Comparison of ENCODE assay signal across 9 cellular contexts in genomic region chr20:49268600-49269365, GRCh38. TPM values are rescaled to one million over a fixed set of nuclear protein-coding genes. Genes with fewer than 3 reads are reported as not detected.
DNase-seq lines count a peak whose midpoint lies in the region; ATAC-seq, FAIRE-seq and TF ChIP-seq lines count a peak whose summit lies in the region.
"Had no signal": no experiment of that assay in that cellular context is flagged by ENCODE, and none has a peak within 500 bp of the region (broad histone marks: within the 10 kb centered on the region; RNA-seq: fewer than 3 reads in every experiment).

No MANE protein-coding gene starts in this region.

- no peak overlapping the region for H3K9ac ChIP-seq in SK-N-SH

- CTCF ChIA-PET in A549 (lab: Yijun Ruan, JAX) (interaction anchor here (1.0 to 1.1 kb wide), 2 partner anchors 21 to 52 kb away, joined by 3 read pairs; no protein-coding TSS in a partner anchor), SK-N-SH (lab: Yijun Ruan, JAX) (interaction anchor here (0.7 to 1.4 kb wide), 4 partner anchors 23 to 273 kb away, joined by 3 to 7 read pairs (median 3); no protein-coding TSS in a partner anchor)

- H3K27me3 ChIP-seq in SK-N-SH (ENCODE audit: insufficient read depth) (no peaks in the 10 kb centered on the region), spleen (replicated peaks in 1 of 7) (no peaks in the 10 kb centered on the region)

- no peak overlapping the region for H2AFZ ChIP-seq in SK-N-SH (ENCODE audit: low read depth)

- no peaks in the 10 kb centered on the region for H3K9me2 ChIP-seq in SK-N-SH

- no peak overlapping the region for H3K4me3 ChIP-seq in A549
- no peak overlapping the region for H3K4me3 ChIP-seq in SK-N-SH (ENCODE audit: low read depth in 2 of 2, low read length in 1 of 2)
- no peak overlapping the region for H3K4me3 ChIP-seq in fibroblast of mammary gland (ENCODE audit: control insufficient read depth, low read depth, low read length)
- H3K4me3 ChIP-seq in spleen: peak overlapping the region in 4 of 8 donors; percentile 9 to 59 (median 19)

- no peak for TF ChIP-seq CTCF in A549 (IDR thresholded peaks at IDR 0.05)
- TF ChIP-seq CTCF in SK-N-SH (IDR thresholded peaks at IDR 0.05): 0 out of 2 replicates have a peak, but pooled peaks have one; percentile 7
- TF ChIP-seq CTCF in fibroblast of mammary gland (conservative IDR thresholded peaks at IDR 0.05; ENCODE audit: control insufficient read depth, insufficient read depth, low read depth, low read length): no peak
- no peak for TF ChIP-seq CTCF in spleen (IDR thresholded peaks at IDR 0.05 in 8 of 11, conservative IDR thresholded peaks at IDR 0.05 in 3 of 11)

- FAIRE-seq in A549 (lab: Jason Lieb, UNC): no peak

- TF ChIP-seq EP300 in A549 (IDR thresholded peaks at IDR 0.05) (no peak), SK-N-SH (IDR thresholded peaks at IDR 0.05; ENCODE audit: borderline replicate concordance in 1 of 2, low read depth in 1 of 2, low read length in 1 of 2) (0 out of 4 replicates have a peak, but pooled peaks of 1 of the 2 experiments have one; percentile 16)

- TF ChIP-seq POLR2A in A549 (IDR thresholded peaks at IDR 0.05; ENCODE audit: low read length) (no peak), spleen (IDR thresholded peaks at IDR 0.05) (no peak)

- H3K79me2 ChIP-seq in SK-N-SH (ENCODE audit: insufficient read depth): peaks cover 99% of the 10 kb centered on the region

- peaks cover 56 to 85% of the 10 kb centered on the region in 2 experiments for H3K36me3 ChIP-seq in SK-N-SH (replicated peaks in 1 of 2; ENCODE audit: control insufficient read depth in 1 of 2, insufficient read depth in 2 of 2, low read length in 1 of 2)
- peaks cover 6 to 96% (median 70%) of the 10 kb centered on the region in 6 donors for H3K36me3 ChIP-seq in spleen

- ATAC-seq in A549 (no peak), GM18498 (IDR thresholded peaks at IDR 0.05; ENCODE audit: unreplicated experiment) (peak; percentile 33), GM21526 (IDR thresholded peaks at IDR 0.05; ENCODE audit: low FRiP score, unreplicated experiment) (no peak), GM21515 (IDR thresholded peaks at IDR 0.05; ENCODE audit: unreplicated experiment) (no peak)

- H3K9me3 ChIP-seq in A549 (no peaks in the 10 kb centered on the region), SK-N-SH (no peaks in the 10 kb centered on the region), spleen (no peaks in the 10 kb centered on the region)

- H3K27ac ChIP-seq in A549: no peak overlapping the region
- H3K27ac ChIP-seq in SK-N-SH (ENCODE audit: low read depth in 2 of 2, low read length in 1 of 2): peak overlapping the region in 1 of 2 experiments; percentile 47; a peak in 2 of 4 replicates
- peak overlapping the region in 1 of 8 donors; percentile 70 for H3K27ac ChIP-seq in spleen

- POLR2A ChIA-PET in A549 (lab: Yijun Ruan, JAX) (no interaction called here), SK-N-SH (lab: Yijun Ruan, JAX) (no interaction called here)

- peaks cover 56% of the 10 kb centered on the region for H4K20me1 ChIP-seq in SK-N-SH (ENCODE audit: insufficient read depth)

- H3K4me1 ChIP-seq in A549 (no peaks in the 10 kb centered on the region), SK-N-SH (ENCODE audit: control insufficient read depth in 1 of 2, insufficient read depth in 2 of 2, low read depth in 1 of 2, low read length in 1 of 2) (no peaks in the 10 kb centered on the region), spleen (peaks cover 39 to 88% (median 77%) of the 10 kb centered on the region in 6 donors)

- H3F3A ChIP-seq in SK-N-SH (replicated peaks; ENCODE audit: insufficient read depth): peaks cover 11% of the 10 kb centered on the region

- intact Hi-C loops in spleen (cut with DNase I; ENCODE audit: low total_unique reads): no loop called here

- H3K4me2 ChIP-seq in A549 (no peak overlapping the region), SK-N-SH (peak overlapping the region; percentile 0; the same call in 1 of the 2 replicates)

- TF ChIP-seq RAD21 in A549 (conservative IDR thresholded peaks at IDR 0.05 in 1 of 2, IDR thresholded peaks at IDR 0.05 in 1 of 2) (no peak), SK-N-SH (IDR thresholded peaks at IDR 0.05; ENCODE audit: low read length) (no peak)

- no peak for DNase-seq in A549 (ENCODE audit: low read depth in 1 of 2, low spot score in 1 of 2)
- no peak for DNase-seq in SK-N-SH
- peak; percentile 74 for DNase-seq in fibroblast of mammary gland (ENCODE audit: low read depth)
- no peak for DNase-seq in spleen
- DNase-seq in glomerular visceral epithelial cell (ENCODE audit: extremely low spot score): no peak
- DNase-seq: activated CD4-positive, alpha-beta T cell treated with anti-CD3 and anti-CD28 coated beads for 1 hour had no signal

- 91% methylated on average over 1 of the region's 1 CpG for WGBS in A549 (ENCODE audit: missing lambda C conversion rate)
- WGBS in SK-N-SH (ENCODE audit: low lambda C conversion rate): 94% methylated on average over 1 of the region's 1 CpG
- 94 to 100% (median 97%) methylated on average over 1 of the region's 1 CpG for WGBS in spleen, 5 donors

TF ChIP-seq in A549, 52 proteins besides CTCF, POLR2A, EP300 and RAD21 (continues in another document):
- TF ChIP-seq KDM1A (IDR thresholded peaks at IDR 0.05; ENCODE audit: low read depth): peak; percentile 84; the same call in 1 of the 2 replicates
- no peak for TF ChIP-seq MAZ (IDR thresholded peaks at IDR 0.05; ENCODE audit: borderline replicate concordance, low read depth, low read length)

TF ChIP-seq in SK-N-SH, 30 proteins besides CTCF, POLR2A, EP300 and RAD21:
- TF ChIP-seq MXI1 (IDR thresholded peaks at IDR 0.05; ENCODE audit: low read depth, low read length) (no peak), PBX3 (IDR thresholded peaks at IDR 0.05) (peak; percentile 15; the same call in 1 of the 2 replicates), EZH2phosphoT487 (IDR thresholded peaks at IDR 0.05; ENCODE audit: borderline replicate concordance, low read depth) (no peak), MEF2A (IDR thresholded peaks at IDR 0.05; ENCODE audit: borderline replicate concordance, low read depth) (peak; percentile 60)
TF ChIP-seq in SK-N-SH: peak in this region for 2.

RNA-seq across cellular contexts. Expression of gene ZNFX1, which starts 9.1 kb away (rescaled TPM):
- polyA plus RNA-seq in A549 (2011; rRNA removed): 6.0 and 14.2 TPM in 2 replicates
- polyA plus RNA-seq in A549 (2012; cell fraction: cytosol; rRNA removed): 3.0 and 3.9 TPM in 2 replicates
- 4.9 and 8.0 TPM in 2 replicates for polyA plus RNA-seq in A549 (2012; cell fraction: nucleus; rRNA removed)
- 11.5 to 13.7 TPM (median 11.9 TPM) in 3 replicates for polyA plus RNA-seq in A549 (2017; fragmentation: RNase III; extraction: RNeasy Plus Mini Kit Qiagen cat#74134 plus additional on column Dnase treatment)
- 26.9 and 27.7 TPM in 2 replicates for polyA minus RNA-seq in A549 (2011; rRNA and poly(A)+ RNA removed)
- polyA plus RNA-seq in SK-N-SH (2012; rRNA removed): 3.9 and 4.6 TPM in 2 replicates
- polyA plus RNA-seq in SK-N-SH (2012; cell fraction: cytosol; rRNA removed): 4.5 and 4.7 TPM in 2 replicates
- 8.1 and 9.0 TPM in 2 replicates for polyA plus RNA-seq in SK-N-SH (2012; cell fraction: nucleus; rRNA removed)
- total RNA-seq in spleen: 10 to 100 TPM; 48.0 to 68.9 (median 54.9) TPM
- 10 to 100 TPM in 1 of 3 donors, 1 to 10 TPM in 2; 5.8 to 11.9 (median 6.6) TPM for polyA plus RNA-seq in spleen

RNA-seq across cellular contexts. Expression of gene DDX27, which starts 49.6 kb away (rescaled TPM):
- polyA plus RNA-seq in A549 (2011; rRNA removed) (60.2 and 69.3 TPM in 2 replicates), A549 (2017; fragmentation: RNase III; extraction: RNeasy Plus Mini Kit Qiagen cat#74134 plus additional on column Dnase treatment) (69.3 to 74.2 TPM (median 71.0 TPM) in 3 replicates), SK-N-SH (2012; rRNA removed) (51.9 and 52.4 TPM in 2 replicates), spleen (10 to 100 TPM; 30.2 to 38.7 (median 33.3) TPM)
- polyA plus RNA-seq in A549 (2012; cell fraction: cytosol; rRNA removed): 77.8 and 85.9 TPM in 2 replicates
- 118 and 136 TPM in 2 replicates for polyA plus RNA-seq in A549 (2012; cell fraction: nucleus; rRNA removed)
- polyA minus RNA-seq in A549 (2011; rRNA and poly(A)+ RNA removed): 53.4 and 64.8 TPM in 2 replicates
- 41.9 and 42.7 TPM in 2 replicates for polyA plus RNA-seq in SK-N-SH (2012; cell fraction: cytosol; rRNA removed)
- polyA plus RNA-seq in SK-N-SH (2012; cell fraction: nucleus; rRNA removed): 69.0 and 76.6 TPM in 2 replicates
- total RNA-seq in spleen: 10 to 100 TPM; 32.3 to 39.0 (median 36.8) TPM

Comparison
In these comparisons a context has a peak if more than half of its experiments do, and no peak if none do; other contexts are left out.
1. Of the 12 proteins assayed by ChIP-seq in both A549 and SK-N-SH: peak only in A549: none; only in SK-N-SH: CTCF and PBX3; in both: none; in neither: 9; mixed calls (peak in some experiments, not most) for 1.